ENCODE assay signal across 1 cellular context in the genomic region with DNA sequence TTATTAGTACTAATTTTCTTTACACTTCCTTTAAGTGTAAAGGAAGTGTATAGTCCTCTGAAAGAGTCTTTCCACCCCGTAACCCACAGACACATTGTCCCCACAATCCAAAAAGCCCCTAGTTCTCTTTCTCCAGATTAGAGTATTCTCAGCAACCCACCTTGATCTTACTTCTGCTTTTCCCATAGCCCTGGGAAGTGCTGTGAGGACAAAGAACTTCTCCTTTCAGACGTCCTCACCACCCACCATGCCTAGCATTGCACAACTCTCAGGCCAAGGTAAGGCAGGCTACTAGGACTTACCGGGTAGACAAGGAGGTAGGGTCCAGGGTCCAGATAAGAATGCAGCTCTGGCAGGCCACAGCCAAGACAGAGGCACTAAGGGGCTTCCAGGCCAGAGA.
TF ChIP-seq lines count a peak whose summit lies in the region.

No MANE protein-coding gene starts in this region.

TF ChIP-seq in GM12878, 131 proteins besides CTCF, POLR2A, EP300 and RAD21 (continued from another document):
- TF ChIP-seq, protein P1, sequence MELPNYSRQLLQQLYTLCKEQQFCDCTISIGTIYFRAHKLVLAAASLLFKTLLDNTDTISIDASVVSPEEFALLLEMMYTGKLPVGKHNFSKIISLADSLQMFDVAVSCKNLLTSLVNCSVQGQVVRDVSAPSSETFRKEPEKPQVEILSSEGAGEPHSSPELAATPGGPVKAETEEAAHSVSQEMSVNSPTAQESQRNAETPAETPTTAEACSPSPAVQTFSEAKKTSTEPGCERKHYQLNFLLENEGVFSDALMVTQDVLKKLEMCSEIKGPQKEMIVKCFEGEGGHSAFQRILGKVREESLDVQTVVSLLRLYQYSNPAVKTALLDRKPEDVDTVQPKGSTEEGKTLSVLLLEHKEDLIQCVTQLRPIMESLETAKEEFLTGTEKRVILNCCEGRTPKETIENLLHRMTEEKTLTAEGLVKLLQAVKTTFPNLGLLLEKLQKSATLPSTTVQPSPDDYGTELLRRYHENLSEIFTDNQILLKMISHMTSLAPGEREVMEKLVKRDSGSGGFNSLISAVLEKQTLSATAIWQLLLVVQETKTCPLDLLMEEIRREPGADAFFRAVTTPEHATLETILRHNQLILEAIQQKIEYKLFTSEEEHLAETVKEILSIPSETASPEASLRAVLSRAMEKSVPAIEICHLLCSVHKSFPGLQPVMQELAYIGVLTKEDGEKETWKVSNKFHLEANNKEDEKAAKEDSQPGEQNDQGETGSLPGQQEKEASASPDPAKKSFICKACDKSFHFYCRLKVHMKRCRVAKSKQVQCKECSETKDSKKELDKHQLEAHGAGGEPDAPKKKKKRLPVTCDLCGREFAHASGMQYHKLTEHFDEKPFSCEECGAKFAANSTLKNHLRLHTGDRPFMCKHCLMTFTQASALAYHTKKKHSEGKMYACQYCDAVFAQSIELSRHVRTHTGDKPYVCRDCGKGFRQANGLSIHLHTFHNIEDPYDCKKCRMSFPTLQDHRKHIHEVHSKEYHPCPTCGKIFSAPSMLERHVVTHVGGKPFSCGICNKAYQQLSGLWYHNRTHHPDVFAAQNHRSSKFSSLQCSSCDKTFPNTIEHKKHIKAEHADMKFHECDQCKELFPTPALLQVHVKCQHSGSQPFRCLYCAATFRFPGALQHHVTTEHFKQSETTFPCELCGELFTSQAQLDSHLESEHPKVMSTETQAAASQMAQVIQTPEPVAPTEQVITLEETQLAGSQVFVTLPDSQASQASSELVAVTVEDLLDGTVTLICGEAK (IDR thresholded peaks at IDR 0.05; ENCODE audit: borderline replicate concordance) = no peak
